Comparison of ENCODE assay signal across 9 cellular contexts in genomic region chr3:157088133-157088488, GRCh38.
DNase-seq lines count a peak whose midpoint lies in the region; ATAC-seq, FAIRE-seq and TF ChIP-seq lines count a peak whose summit lies in the region.
"Had no signal": no experiment of that assay in that cellular context is flagged by ENCODE, and none has a peak within 500 bp of the region (broad histone marks: within the 10 kb centered on the region; RNA-seq: fewer than 3 reads in every experiment).

No MANE protein-coding gene starts in this region.

- peak overlapping the region; percentile 93 for H3K9ac ChIP-seq in endothelial cell of umbilical vein (replicated peaks; ENCODE audit: extremely low read depth, insufficient read depth, low read length)
- peak overlapping the region; percentile 22 for H3K9ac ChIP-seq in parathyroid adenoma

- ATAC-seq in GM21723 (IDR thresholded peaks at IDR 0.05; ENCODE audit: unreplicated experiment) (no peak), GM21529 (IDR thresholded peaks at IDR 0.05; ENCODE audit: unreplicated experiment) (no peak)

- peak overlapping the region; percentile 82 for H2AFZ ChIP-seq in endothelial cell of umbilical vein (ENCODE audit: low read depth, low read length)
- H2AFZ ChIP-seq in parathyroid adenoma: peak overlapping the region; percentile 99

- no peaks in the 10 kb centered on the region for H3K27me3 ChIP-seq in Caco-2 (replicated peaks; ENCODE audit: control insufficient read depth, insufficient read depth, low read length)
- no peaks in the 10 kb centered on the region for H3K27me3 ChIP-seq in Peyer's patch
- H3K27me3 ChIP-seq in endothelial cell of umbilical vein (ENCODE audit: control insufficient read depth in 2 of 2, insufficient read depth in 2 of 2, low read length in 2 of 2): no peaks in the 10 kb centered on the region
- H3K27me3 ChIP-seq in parathyroid adenoma (ENCODE audit: control insufficient read depth, insufficient read depth, low read length): no peaks in the 10 kb centered on the region

- peak overlapping the region; percentile 81 for H3K4me3 Mint-ChIP-seq in Caco-2 (ENCODE audit: unreplicated experiment)

- TSS peak; percentile 95 for BruUV-seq in Caco-2 (replicated peaks; lab: Mats Ljungman, UMichigan)
- no TSS peak for BruUV-seq in endothelial cell of umbilical vein (replicated peaks; lab: Mats Ljungman, UMichigan)

- dilution Hi-C loops in endothelial cell of umbilical vein (cut with MboI; ENCODE audit: extremely low pct_ligation_motif_present, low sequenced_read_pairs): no loop called here

- DNase-seq in Caco-2: no peak
- no peak for DNase-seq in Peyer's patch
- DNase-seq in endothelial cell of umbilical vein (ENCODE audit: low read depth, low spot score): no peak
- no peak for DNase-seq in OCI-M2 (lab: John Stamatoyannopoulos, UW; ENCODE audit: unreplicated experiment)
- no peak for DNase-seq in stimulated activated CD4-positive, alpha-beta T cell treated with anti-CD3 and anti-CD28 coated beads, Interleukin-4, amount 100 ng/mL, for 24 hours

- H3K4me3 ChIP-seq in Caco-2 (ENCODE audit: low read depth, low read length) (peak overlapping the region; percentile 58), Peyer's patch (peak overlapping the region; percentile 65 to 81 (median 68)), endothelial cell of umbilical vein (replicated peaks in 1 of 3; ENCODE audit: insufficient read depth in 1 of 3, low read depth in 1 of 3, low read length in 3 of 3) (peak overlapping the region in 2 of 3 experiments; percentile 54 to 61), parathyroid adenoma (ENCODE audit: low read depth, low read length) (peak overlapping the region; percentile 86)

- H3K27me3 Mint-ChIP-seq in Caco-2 (ENCODE audit: insufficient read depth, unreplicated experiment): no peaks in the 10 kb centered on the region

- FAIRE-seq in endothelial cell of umbilical vein (lab: Jason Lieb, UNC): no peak
- FAIRE-seq: islet of Langerhans had no signal

- H3K9me1 ChIP-seq in endothelial cell of umbilical vein (replicated peaks; ENCODE audit: control insufficient read depth, extremely low read depth, insufficient read depth, low read length): no peaks in the 10 kb centered on the region

- H3K27ac ChIP-seq in Peyer's patch (peak overlapping the region; percentile 93 to 100 (median 99)), endothelial cell of umbilical vein (ENCODE audit: insufficient read depth, low read depth, low read length) (peak overlapping the region; percentile 86), parathyroid adenoma (peak overlapping the region; percentile 99)

- TF ChIP-seq CTCF in Caco-2 (IDR thresholded peaks at IDR 0.05; ENCODE audit: insufficient read depth in 1 of 2, low read depth in 1 of 2, low read length in 1 of 2, severe bottlenecking in 1 of 2, unreplicated experiment in 1 of 2) (no peak), Peyer's patch (IDR thresholded peaks at IDR 0.05) (no peak), endothelial cell of umbilical vein (IDR thresholded peaks at IDR 0.05; ENCODE audit: extremely low read depth in 1 of 2, insufficient read depth in 1 of 2, low read depth in 1 of 2, low read length in 2 of 2) (no peak), parathyroid adenoma (IDR thresholded peaks at IDR 0.05) (no peak)

- H3K9me3 ChIP-seq in Caco-2 (no peaks in the 10 kb centered on the region), Peyer's patch (no peaks in the 10 kb centered on the region), endothelial cell of umbilical vein (replicated peaks; ENCODE audit: control insufficient read depth, insufficient read depth, low read length) (no peaks in the 10 kb centered on the region), parathyroid adenoma (ENCODE audit: control insufficient read depth, low read length) (no peaks in the 10 kb centered on the region)

- H4K20me1 ChIP-seq in endothelial cell of umbilical vein (replicated peaks; ENCODE audit: control insufficient read depth, extremely low read depth, insufficient read depth, low read length): no peaks in the 10 kb centered on the region

- intact Hi-C loops in Caco-2 (cut with micrococcal nuclease; ENCODE audit: unreplicated experiment): loop anchor here (1.0 to 5.0 kb wide), 4 partner anchors 42 to 531 kb away; partner anchors contain the start of genes SSR3 and TIPARP
- intact Hi-C loops in endothelial cell of umbilical vein (cut with micrococcal nuclease): loop anchor here (1.0 to 2.0 kb wide), 7 partner anchors 271 to 937 kb away; partner anchors contain the start of genes SSR3 and TIPARP

- H3K4me2 ChIP-seq in endothelial cell of umbilical vein (ENCODE audit: insufficient read depth, low read length) (peak overlapping the region; percentile 75), parathyroid adenoma (ENCODE audit: low read length) (peak overlapping the region; percentile 100)

- H3K36me3 ChIP-seq in Caco-2 (ENCODE audit: control insufficient read depth, insufficient read depth, low read length): no peaks in the 10 kb centered on the region
- no peaks in the 10 kb centered on the region for H3K36me3 ChIP-seq in Peyer's patch
- H3K36me3 ChIP-seq in endothelial cell of umbilical vein (ENCODE audit: control insufficient read depth in 2 of 2, extremely low read depth in 1 of 2, insufficient read depth in 2 of 2, low read length in 2 of 2): no peaks in the 10 kb centered on the region
- no peaks in the 10 kb centered on the region for H3K36me3 ChIP-seq in parathyroid adenoma (ENCODE audit: control insufficient read depth, insufficient read depth, low read length)

- H3K9me3 Mint-ChIP-seq in Caco-2 (ENCODE audit: unreplicated experiment): no peaks in the 10 kb centered on the region

- no peaks in the 10 kb centered on the region for H3K79me2 ChIP-seq in endothelial cell of umbilical vein (ENCODE audit: control insufficient read depth, insufficient read depth, low read length)
- no peaks in the 10 kb centered on the region for H3K79me2 ChIP-seq in parathyroid adenoma

- POLR2A ChIA-PET in Caco-2 (lab: Charles Lee) (interaction anchor here (0.7 to 3.0 kb wide), 17 partner anchors 17 to 533 kb away, joined by 3 to 75 read pairs (median 9); partner anchors contain the start of genes CCNL1, SSR3 and TIPARP), endothelial cell of umbilical vein (lab: Charles Lee) (interaction anchor here (1.0 to 1.3 kb wide), 2 partner anchors 40 to 414 kb away, joined by 3 to 4 read pairs; partner anchors contain the start of gene TIPARP)

- TF ChIP-seq POLR2A in Peyer's patch (IDR thresholded peaks at IDR 0.05) (no peak), endothelial cell of umbilical vein (IDR thresholded peaks at IDR 0.05; ENCODE audit: low read depth, low read length) (no peak)

- peak overlapping the region; percentile 89 for H3K27ac Mint-ChIP-seq in Caco-2 (ENCODE audit: unreplicated experiment)

- H3K4me1 Mint-ChIP-seq in Caco-2 (ENCODE audit: low read depth, unreplicated experiment): peaks cover 26% of the 10 kb centered on the region

- H3K36me3 Mint-ChIP-seq in Caco-2 (ENCODE audit: insufficient read depth, unreplicated experiment): peaks cover 13% of the 10 kb centered on the region

- CTCF ChIA-PET in Caco-2 (lab: Charles Lee): interaction anchor here (1.9 to 2.3 kb wide), 5 partner anchors 33 to 414 kb away, joined by 7 to 26 read pairs (median 14); partner anchors contain the start of gene TIPARP
- CTCF ChIA-PET in endothelial cell of umbilical vein (lab: Charles Lee): interaction anchor here (0.9 to 8.5 kb wide), 16 partner anchors 11 to 937 kb away, joined by 3 to 83 read pairs (median 10); partner anchors contain the start of genes SSR3 and TIPARP

- H3K4me1 ChIP-seq in Caco-2 (peaks cover 26% of the 10 kb centered on the region), Peyer's patch (peaks cover 0 to 39% (median 6%) of the 10 kb centered on the region in 4 donors), endothelial cell of umbilical vein (ENCODE audit: control insufficient read depth, extremely low read depth, insufficient read depth, low read length) (peaks cover 26% of the 10 kb centered on the region), parathyroid adenoma (peaks cover 38% of the 10 kb centered on the region)

TF ChIP-seq in endothelial cell of umbilical vein, 7 proteins besides CTCF, POLR2A, EP300 and RAD21:
- TF ChIP-seq EZH2 (IDR thresholded peaks at IDR 0.05; ENCODE audit: borderline replicate concordance, low read depth, low read length, severe bottlenecking) (no peak), MAX (IDR thresholded peaks at IDR 0.05; ENCODE audit: insufficient read depth, insufficient read length) (no peak), FOS (IDR thresholded peaks at IDR 0.05; ENCODE audit: borderline replicate concordance, insufficient read depth, low read length) (no peak), JUN (IDR thresholded peaks at IDR 0.05; ENCODE audit: borderline replicate concordance, insufficient read depth, insufficient read length, low read depth) (no peak), MYC (IDR thresholded peaks at IDR 0.05; ENCODE audit: low read depth, low read length) (no peak), GATA2 (IDR thresholded peaks at IDR 0.05; ENCODE audit: insufficient read depth, insufficient read length, low read depth, low read length) (no peak), POLR2AphosphoS5 (IDR thresholded peaks at IDR 0.05; ENCODE audit: insufficient read depth, low read depth, low read length) (no peak)
